In genomic region chrX:47572773-47573333, GRCh38 we compare ENCODE assay signal across 17 cellular contexts. TPM values are rescaled to one million over a fixed set of nuclear protein-coding genes. Genes with fewer than 3 reads are reported as not detected.
A peak's percentile ranks its signal among the peaks of the same experiment; 100 is the strongest.
DNase-seq lines count a peak whose midpoint lies in the region; ATAC-seq and TF ChIP-seq lines count a peak whose summit lies in the region.
"Had no signal": no experiment of that assay in that cellular context is flagged by ENCODE, and none has a peak within 500 bp of the region (broad histone marks: within the 10 kb centered on the region; RNA-seq: fewer than 3 reads in every experiment).

No MANE protein-coding gene starts in this region.

- no peaks in the 10 kb centered on the region for H3K9me2 ChIP-seq in SK-N-SH

- DNase-seq in SK-N-SH (no peak), islet precursor cell (peak; percentile 49), stomach (no peak), spleen (no peak), DMS53 treated with DMSO at 0.1 percent for 48 hours (lab: John Stamatoyannopoulos, UW; ENCODE audit: unreplicated experiment) (no peak)
- no peak for DNase-seq in activated naive CD8-positive, alpha-beta T cell treated with anti-CD3 and anti-CD28 coated beads for 36 hours
- DNase-seq in stimulated activated CD4-positive, alpha-beta T cell treated with anti-CD3 and anti-CD28 coated beads, Interleukin-12 subunit alpha, Interleukin-12 subunit beta, amount 100 ng/mL, for 4 hours, result no peak
- DNase-seq: 8988T; activated CD4-positive, alpha-beta memory T cell treated with anti-CD3 and anti-CD28 coated beads, Interleukin-2, amount 10 ng/mL, durations not matched to agents 7 days and 5 days; activated gamma-delta T cell treated with Interleukin-2 at 50 U/mL for 16 hours; dermis blood vessel endothelial cell; NCI-H2081; stimulated activated CD4-positive, alpha-beta T cell treated with anti-CD3 and anti-CD28 coated beads, Interleukin-4, amount 100 ng/mL, for 4 hours; T-helper 2 cell had no signal

- no peak overlapping the region for H3K27ac Mint-ChIP-seq in activated naive CD8-positive, alpha-beta T cell treated with anti-CD3 and anti-CD28 coated beads for 36 hours
- H3K27ac Mint-ChIP-seq: activated CD4-positive, alpha-beta memory T cell treated with anti-CD3 and anti-CD28 coated beads, Interleukin-2, amount 10 ng/mL, durations not matched to agents 7 days and 5 days had no signal

- TF ChIP-seq EP300 in SK-N-SH (IDR thresholded peaks at IDR 0.05; ENCODE audit: borderline replicate concordance in 1 of 2, low read depth in 1 of 2, low read length in 1 of 2) (no peak), stomach (IDR thresholded peaks at IDR 0.05) (no peak)

- H3K27me3 Mint-ChIP-seq in activated naive CD8-positive, alpha-beta T cell treated with anti-CD3 and anti-CD28 coated beads for 36 hours, result peaks cover 10% of the 10 kb centered on the region
- H3K27me3 Mint-ChIP-seq: activated CD4-positive, alpha-beta memory T cell treated with anti-CD3 and anti-CD28 coated beads, Interleukin-2, amount 10 ng/mL, durations not matched to agents 7 days and 5 days had no signal

- H3K4me1 Mint-ChIP-seq in activated naive CD8-positive, alpha-beta T cell treated with anti-CD3 and anti-CD28 coated beads for 36 hours, result peaks cover 7% of the 10 kb centered on the region

- H3K36me3 ChIP-seq in SK-N-SH (replicated peaks in 1 of 2; ENCODE audit: control insufficient read depth in 1 of 2, insufficient read depth in 2 of 2, low read length in 1 of 2) (peaks cover 0 to 15% of the 10 kb centered on the region in 2 experiments), stomach (peaks cover 17 to 45% (median 41%) of the 10 kb centered on the region in 4 donors), spleen (peaks cover 0 to 44% (median 33%) of the 10 kb centered on the region in 6 donors)

- WGBS in SK-N-SH (ENCODE audit: low lambda C conversion rate), result 50% methylated on average over 8 of the region's 9 CpGs
- 32 to 63% (median 46%) methylated on average over 6 to 9 of the region's 9 CpGs for WGBS in stomach, 5 donors
- 63 to 75% (median 67%) methylated on average over 8 to 9 of the region's 9 CpGs for WGBS in spleen, 5 donors

- H3K4me2 ChIP-seq in SK-N-SH, result no peak overlapping the region

- TF ChIP-seq POLR2A in stomach (IDR thresholded peaks at IDR 0.05) (no peak), spleen (IDR thresholded peaks at IDR 0.05) (no peak)

- no peak overlapping the region for H3K9ac ChIP-seq in SK-N-SH

- no peaks in the 10 kb centered on the region for H3K79me2 ChIP-seq in SK-N-SH (ENCODE audit: insufficient read depth)

- H3K36me3 Mint-ChIP-seq in activated naive CD8-positive, alpha-beta T cell treated with anti-CD3 and anti-CD28 coated beads for 36 hours, result peaks cover 29% of the 10 kb centered on the region

- intact Hi-C loops in stomach (cut with DNase I; ENCODE audit: low total_unique reads), result no loop called here
- intact Hi-C loops in spleen (cut with DNase I; ENCODE audit: low total_unique reads), result no loop called here

- H2AFZ ChIP-seq in SK-N-SH (ENCODE audit: low read depth), result no peak overlapping the region

- H3K9me3 Mint-ChIP-seq in activated naive CD8-positive, alpha-beta T cell treated with anti-CD3 and anti-CD28 coated beads for 36 hours, result no peaks in the 10 kb centered on the region
- H3K9me3 Mint-ChIP-seq: activated CD4-positive, alpha-beta memory T cell treated with anti-CD3 and anti-CD28 coated beads, Interleukin-2, amount 10 ng/mL, durations not matched to agents 7 days and 5 days had no signal

- TF ChIP-seq RAD21 in SK-N-SH (IDR thresholded peaks at IDR 0.05; ENCODE audit: low read length), result no peak

- H3K9me3 ChIP-seq in SK-N-SH (no peaks in the 10 kb centered on the region), stomach (no peaks in the 10 kb centered on the region), spleen (no peaks in the 10 kb centered on the region)

- H3F3A ChIP-seq in SK-N-SH (replicated peaks; ENCODE audit: insufficient read depth), result peaks cover 3% of the 10 kb centered on the region

- CTCF ChIA-PET in SK-N-SH (lab: Yijun Ruan, JAX), result no interaction called here

- no peak overlapping the region for H3K4me3 ChIP-seq in SK-N-SH (ENCODE audit: low read depth in 2 of 2, low read length in 1 of 2)
- no peak overlapping the region for H3K4me3 ChIP-seq in stomach
- H3K4me3 ChIP-seq in spleen, result no peak overlapping the region

- H3K4me1 ChIP-seq in SK-N-SH (ENCODE audit: control insufficient read depth in 1 of 2, insufficient read depth in 2 of 2, low read depth in 1 of 2, low read length in 1 of 2), result no peaks in the 10 kb centered on the region
- peaks cover 0 to 26% (median 14%) of the 10 kb centered on the region in 4 donors for H3K4me1 ChIP-seq in stomach
- H3K4me1 ChIP-seq in spleen, result peaks cover 0 to 18% (median 5%) of the 10 kb centered on the region in 6 donors

- POLR2A ChIA-PET in SK-N-SH (lab: Yijun Ruan, JAX), result no interaction called here

- H3K27me3 ChIP-seq in SK-N-SH (ENCODE audit: insufficient read depth), result no peaks in the 10 kb centered on the region
- no peaks in the 10 kb centered on the region for H3K27me3 ChIP-seq in stomach
- H3K27me3 ChIP-seq in spleen (replicated peaks in 1 of 7), result peaks cover 0 to 25% (median 8%) of the 10 kb centered on the region in 7 donors

- ATAC-seq in SK-N-SH treated with all-trans-retinoic acid at 6 μM for 48 hours, result peak; percentile 5; the same call in 1 of the 3 replicates
- ATAC-seq: HCT116 had no signal

- TF ChIP-seq CTCF in SK-N-SH (IDR thresholded peaks at IDR 0.05) (no peak), stomach (IDR thresholded peaks at IDR 0.05) (no peak), spleen (IDR thresholded peaks at IDR 0.05 in 8 of 11, conservative IDR thresholded peaks at IDR 0.05 in 3 of 11) (no peak)

- H4K20me1 ChIP-seq in SK-N-SH (ENCODE audit: insufficient read depth), result no peaks in the 10 kb centered on the region

- H3K4me3 Mint-ChIP-seq in activated naive CD8-positive, alpha-beta T cell treated with anti-CD3 and anti-CD28 coated beads for 36 hours, result peak overlapping the region; percentile 67
- H3K4me3 Mint-ChIP-seq: activated CD4-positive, alpha-beta memory T cell treated with anti-CD3 and anti-CD28 coated beads, Interleukin-2, amount 10 ng/mL, durations not matched to agents 7 days and 5 days had no signal

- H3K27ac ChIP-seq in SK-N-SH (ENCODE audit: low read depth in 2 of 2, low read length in 1 of 2) (no peak overlapping the region), stomach (peak overlapping the region in 4 of 5 donors; percentile 14 to 69 (median 54)), spleen (peak overlapping the region in 2 of 8 donors; percentile 54 to 64)

TF ChIP-seq in SK-N-SH treated with all-trans-retinoic acid at 6 μM for 48 hours, 23 proteins besides CTCF, POLR2A, EP300 and RAD21 (continues in another document):
- TF ChIP-seq TCF4 (CRISPR knock-in tag; IDR thresholded peaks at IDR 0.05; ENCODE audit: borderline replicate concordance) (no peak), ZNF70 (CRISPR knock-in tag; IDR thresholded peaks at IDR 0.05) (no peak), ZFP30 (CRISPR knock-in tag; IDR thresholded peaks at IDR 0.05) (no peak)

TF ChIP-seq in SK-N-SH, 30 proteins besides CTCF, POLR2A, EP300 and RAD21:
- TF ChIP-seq EZH2phosphoT487 (IDR thresholded peaks at IDR 0.05; ENCODE audit: borderline replicate concordance, low read depth) (no peak), NFIC (IDR thresholded peaks at IDR 0.05; ENCODE audit: borderline replicate concordance) (no peak)
TF ChIP-seq in SK-N-SH: peak in this region for 0.

RNA-seq across cellular contexts. Expression of gene TIMP1, which starts 9.4 kb away (rescaled TPM):
- polyA plus RNA-seq in SK-N-SH (2012; rRNA removed), result 261 and 323 TPM in 2 replicates
- 144 and 197 TPM in 2 replicates for polyA plus RNA-seq in SK-N-SH (2012; cell fraction: cytosol; rRNA removed)
- polyA plus RNA-seq in SK-N-SH (2012; cell fraction: nucleus; rRNA removed), result 122 and 175 TPM in 2 replicates
- total RNA-seq in activated naive CD8-positive, alpha-beta T cell treated with anti-CD3 and anti-CD28 coated beads for 36 hours, result 1 to 10 TPM; 2.7 to 3.2 TPM
- 100 to 1,000 TPM in 1 of 5 donors, 10 to 100 TPM in 4; 40.0 to 159 (median 93.3) TPM for total RNA-seq in stomach
- 100 to 1,000 TPM in 2 of 3 donors, 10 to 100 TPM in 1; 86.0 to 237 (median 103) TPM for polyA plus RNA-seq in stomach
- 100 to 1,000 TPM; 137 to 293 (median 188) TPM for total RNA-seq in spleen
- 100 to 1,000 TPM in 2 of 3 donors, 10 to 100 TPM in 1; 86.8 to 220 (median 180) TPM for polyA plus RNA-seq in spleen

RNA-seq across cellular contexts. Expression of gene ARAF, which starts 11.8 kb away (rescaled TPM):
- polyA plus RNA-seq in SK-N-SH (2012; rRNA removed) (43.7 and 48.6 TPM in 2 replicates), stomach (10 to 100 TPM; 38.7 to 67.8 (median 49.9) TPM), spleen (10 to 100 TPM; 32.9 to 97.4 (median 81.6) TPM)
- 25.0 and 31.0 TPM in 2 replicates for polyA plus RNA-seq in SK-N-SH (2012; cell fraction: cytosol; rRNA removed)
- 113 and 127 TPM in 2 replicates for polyA plus RNA-seq in SK-N-SH (2012; cell fraction: nucleus; rRNA removed)
- 10 to 100 TPM; 65.1 to 70.8 TPM for total RNA-seq in activated naive CD8-positive, alpha-beta T cell treated with anti-CD3 and anti-CD28 coated beads for 36 hours
- total RNA-seq in stomach (100 to 1,000 TPM in 2 of 5 donors, 10 to 100 TPM in 3; 19.6 to 142 (median 47.8) TPM), spleen (10 to 100 TPM; 54.9 to 88.8 (median 76.9) TPM)

RNA-seq across cellular contexts. Expression of gene SYN1, which starts 46.8 kb away (rescaled TPM):
- 0.02 and 0.08 TPM in 2 replicates for polyA plus RNA-seq in SK-N-SH (2012; rRNA removed)
- polyA plus RNA-seq in SK-N-SH (2012; cell fraction: cytosol; rRNA removed), result 0.10 and 0.14 TPM in 2 replicates
- 0.05 and 0.12 TPM in 2 replicates for polyA plus RNA-seq in SK-N-SH (2012; cell fraction: nucleus; rRNA removed)
- 1 to 10 TPM in 1 of 2 experiments, under 1 TPM in 1; 0.91 to 1.4 TPM for total RNA-seq in activated naive CD8-positive, alpha-beta T cell treated with anti-CD3 and anti-CD28 coated beads for 36 hours
- total RNA-seq in stomach, result 1 to 10 TPM in 1 of 5 donors, not detected in 4; 1.5 TPM
- polyA plus RNA-seq in stomach, result 1 to 10 TPM in 1 of 3 donors, under 1 TPM in 1, not detected in 1; 0.45 to 1.7 TPM
- 1 to 10 TPM in 1 of 7 donors, under 1 TPM in 6; 0.23 to 1.2 (median 0.60) TPM for total RNA-seq in spleen
- under 1 TPM; 0.10 to 0.68 (median 0.61) TPM for polyA plus RNA-seq in spleen
- total RNA-seq: dermis blood vessel endothelial cell, fibroblast of villous mesenchyme had no signal

RNA-seq across cellular contexts. Expression of gene CFP, which starts 56.9 kb away (rescaled TPM):
- polyA plus RNA-seq in SK-N-SH (2012; rRNA removed) (0.03 and 0.19 TPM in 2 replicates), stomach (1 to 10 TPM; 1.4 to 3.4 (median 3.1) TPM), spleen (10 to 100 TPM; 25.3 to 85.8 (median 57.5) TPM)
- 0.01 and 0.03 TPM in 2 replicates for polyA plus RNA-seq in SK-N-SH (2012; cell fraction: cytosol; rRNA removed)
- 0.89 and 1.1 TPM in 2 replicates for polyA plus RNA-seq in SK-N-SH (2012; cell fraction: nucleus; rRNA removed)
- total RNA-seq in activated naive CD8-positive, alpha-beta T cell treated with anti-CD3 and anti-CD28 coated beads for 36 hours, result 1 to 10 TPM in 1 of 2 experiments, under 1 TPM in 1; 0.90 to 1.9 TPM
- total RNA-seq in stomach (1 to 10 TPM in 2 of 5 donors, not detected in 3; 1.2 to 3.3 TPM), spleen (100 to 1,000 TPM in 6 of 7 donors, 10 to 100 TPM in 1; 98.2 to 180 (median 117) TPM)

Comparison
In these comparisons a context has a peak if more than half of its experiments do, and no peak if none do; other contexts are left out.
1. H3K27ac ChIP-seq: peak in stomach (4 of 5); none in SK-N-SH (0 of 2).
2. RNA of gene TIMP1, which starts 9.4 kb away (total RNA-seq): 137 to 293 TPM in spleen and 40.0 to 159 TPM in stomach; 2.7 to 3.2 TPM in activated naive CD8-positive, alpha-beta T cell treated with anti-CD3 and anti-CD28 coated beads for 36 hours; every median in the first group is over 4 times any median in the second.